ENCODE assay signal across 19 cellular contexts in genomic region chr12:10652192-10652591, GRCh38. TPM values are rescaled to one million over a fixed set of nuclear protein-coding genes. Genes with fewer than 3 reads are reported as not detected.
"Had no signal": no experiment of that assay in that cellular context is flagged by ENCODE, and none has a peak within 500 bp of the region (broad histone marks: within the 10 kb centered on the region; RNA-seq: fewer than 3 reads in every experiment).

No MANE protein-coding gene starts in this region.

- H3K4me1 Mint-ChIP-seq: stimulated activated naive B cell treated with anti-CD40 and anti-IgM and Interleukin-4, amounts not matched to agents 10 μg/mL and 1 μg/mL and 100 μg/mL, for 72 hours had no signal

- H3K4me3 Mint-ChIP-seq: dendritic cell treated with granulocyte-macrophage colony-stimulating factor and Interleukin-4, amounts not matched to agents 40 ng/mL and 50 ng/mL, for 4 days; effector memory CD8-positive, alpha-beta T cell; naive thymus-derived CD4-positive, alpha-beta T cell; stimulated activated naive B cell treated with anti-CD40 and anti-IgM and Interleukin-4, amounts not matched to agents 10 μg/mL and 1 μg/mL and 100 μg/mL, for 72 hours; type B pancreatic cell had no signal

- H3K9me3 ChIP-seq: esophagus muscularis mucosa, neutrophil, psoas muscle had no signal

- H3K27ac Mint-ChIP-seq: dendritic cell treated with granulocyte-macrophage colony-stimulating factor and Interleukin-4, amounts not matched to agents 40 ng/mL and 50 ng/mL, for 4 days; effector memory CD8-positive, alpha-beta T cell; naive thymus-derived CD4-positive, alpha-beta T cell; stimulated activated naive B cell treated with anti-CD40 and anti-IgM and Interleukin-4, amounts not matched to agents 10 μg/mL and 1 μg/mL and 100 μg/mL, for 72 hours; type B pancreatic cell had no signal

- H3K36me3 ChIP-seq: esophagus muscularis mucosa, heart left ventricle, neutrophil, spleen, uterus had no signal

- H3K4me3 ChIP-seq: esophagus muscularis mucosa, heart left ventricle, psoas muscle, spleen, uterus had no signal

- H3K4me1 ChIP-seq: esophagus muscularis mucosa, heart left ventricle, psoas muscle, spleen, uterus had no signal

- H3K27ac ChIP-seq: epithelial cell of prostate, esophagus muscularis mucosa, heart left ventricle, neutrophil, psoas muscle, spleen, uterus had no signal

- DNase-seq: effector memory CD8-positive, alpha-beta T cell; heart left ventricle; hippocampal formation; kidney glomerular epithelial cell; mesendoderm; naive thymus-derived CD4-positive, alpha-beta T cell; psoas muscle; retina; spleen; stimulated activated CD4-positive, alpha-beta T cell treated with anti-CD3 and anti-CD28 coated beads, Interleukin-2, amount 100 ng/mL, for 24 hours; stimulated activated CD4-positive, alpha-beta T cell treated with anti-CD3 and anti-CD28 coated beads, Interleukin-4, amount 100 ng/mL, for 4 hours; stimulated activated naive B cell treated with anti-CD40 and anti-IgM and Interleukin-4, amounts not matched to agents 10 μg/mL and 1 μg/mL and 100 μg/mL, for 72 hours; uterus had no signal

- H3K27me3 Mint-ChIP-seq: dendritic cell treated with granulocyte-macrophage colony-stimulating factor and Interleukin-4, amounts not matched to agents 40 ng/mL and 50 ng/mL, for 4 days; type B pancreatic cell had no signal

- H3K27me3 ChIP-seq: esophagus muscularis mucosa, heart left ventricle, neutrophil, spleen, uterus had no signal

RNA-seq across cellular contexts. Expression of gene STYK1, which starts 21.7 kb away (rescaled TPM):
- total RNA-seq: skeletal muscle tissue had no signal
